1 cellular context compared by ENCODE assay signal in genomic region chr7:10688544-10688943, GRCh38.
TF ChIP-seq lines count a peak whose summit lies in the region.

No MANE protein-coding gene starts in this region.

TF ChIP-seq in K562, 482 proteins besides CTCF, POLR2A, EP300 and RAD21 (continued from another document):
- TF ChIP-seq KLF16 (IDR thresholded peaks at IDR 0.05) (no peak), TAL1 (IDR thresholded peaks at IDR 0.05) (peak; percentile 64), ZNF133 (CRISPR knock-in tag; IDR thresholded peaks at IDR 0.05) (no peak), ZNF518B (CRISPR knock-in tag; IDR thresholded peaks at IDR 0.05) (no peak), ELF2 (CRISPR knock-in tag; IDR thresholded peaks at IDR 0.05) (no peak), TEAD4 (IDR thresholded peaks at IDR 0.05; ENCODE audit: low read length) (peak; percentile 55), TEAD4 (CRISPR knock-in tag; IDR thresholded peaks at IDR 0.05; ENCODE audit: borderline replicate concordance) (no peak), ZNF124 (CRISPR knock-in tag; IDR thresholded peaks at IDR 0.05) (no peak), MYNN (IDR thresholded peaks at IDR 0.05) (no peak), MYNN (CRISPR knock-in tag; IDR thresholded peaks at IDR 0.05) (no peak), NR3C1 (CRISPR knock-in tag; IDR thresholded peaks at IDR 0.05) (no peak), C11orf30 (IDR thresholded peaks at IDR 0.05; ENCODE audit: low read depth) (peak; percentile 15; the same call in 1 of the 2 replicates), TSC22D4 (tag; IDR thresholded peaks at IDR 0.05) (no peak), NFE2 (IDR thresholded peaks at IDR 0.05; ENCODE audit: low read depth) (peak; percentile 79), STAT5B (CRISPR knock-in tag; IDR thresholded peaks at IDR 0.05) (no peak), ZFP30 (CRISPR knock-in tag; IDR thresholded peaks at IDR 0.05; ENCODE audit: borderline replicate concordance) (no peak), SP1 (CRISPR knock-in tag; IDR thresholded peaks at IDR 0.05) (no peak), SAFB2 (IDR thresholded peaks at IDR 0.05; ENCODE audit: borderline replicate concordance, low read depth, low read length, severe bottlenecking) (no peak), ZKSCAN8 (CRISPR knock-in tag; IDR thresholded peaks at IDR 0.05) (no peak), ZFPM2 (CRISPR knock-in tag; IDR thresholded peaks at IDR 0.05) (no peak), NCOR1 (IDR thresholded peaks at IDR 0.05) (peak; percentile 16; the same call in 1 of the 2 replicates), RHOXF2B (CRISPR knock-in tag; conservative IDR thresholded peaks at IDR 0.05) (no peak), HMG20A (CRISPR knock-in tag; conservative IDR thresholded peaks at IDR 0.05) (no peak), NFRKB (IDR thresholded peaks at IDR 0.05; ENCODE audit: low read depth) (no peak), TRIM24 (IDR thresholded peaks at IDR 0.05) (peak in 1 of 2 experiments; percentile 59; a peak in 1 of 4 replicates), SMARCA4 (IDR thresholded peaks at IDR 0.05) (peak; percentile 49; the same call in 1 of the 2 replicates), CBFA2T3 (IDR thresholded peaks at IDR 0.05) (peak; percentile 62; the same call in 1 of the 2 replicates), BCL6 (CRISPR knock-in tag; IDR thresholded peaks at IDR 0.05) (no peak), ZNF696 (CRISPR knock-in tag; conservative IDR thresholded peaks at IDR 0.05) (no peak), TCF7L2 (IDR thresholded peaks at IDR 0.05; ENCODE audit: low read depth, low read length) (no peak), RBM25 (IDR thresholded peaks at IDR 0.05; ENCODE audit: low read depth, low read length, severe bottlenecking) (no peak), ZNF830 (CRISPR knock-in tag; IDR thresholded peaks at IDR 0.05) (no peak), DPF2 (IDR thresholded peaks at IDR 0.05) (peak; percentile 80), ARID1B (IDR thresholded peaks at IDR 0.05) (peak; percentile 86), SMARCE1 (IDR thresholded peaks at IDR 0.05) (peak; percentile 80; the same call in 1 of the 2 replicates), USF1 (CRISPR knock-in tag; IDR thresholded peaks at IDR 0.05) (no peak), RCOR1 (IDR thresholded peaks at IDR 0.05; ENCODE audit: borderline replicate concordance in 1 of 2, low read depth in 2 of 2, low read length in 2 of 2) (peak in 1 of 2 experiments; percentile 44; a peak in 1 of 4 replicates), DDX20 (tag; IDR thresholded peaks at IDR 0.05; ENCODE audit: low read depth) (no peak), PBX2 (CRISPR knock-in tag; IDR thresholded peaks at IDR 0.05; ENCODE audit: low read depth) (no peak), PBX2 (tag; conservative IDR thresholded peaks at IDR 0.05; ENCODE audit: low read depth) (0 out of 2 replicates have a peak, but pooled peaks have one; percentile 12), ZNF12 (CRISPR knock-in tag; IDR thresholded peaks at IDR 0.05) (no peak), TOE1 (IDR thresholded peaks at IDR 0.05; ENCODE audit: borderline replicate concordance) (0 out of 2 replicates have a peak, but pooled peaks have one; percentile 5), TOE1 (CRISPR knock-in tag; IDR thresholded peaks at IDR 0.05; ENCODE audit: borderline replicate concordance, low read depth) (no peak)
